In the genomic region with DNA sequence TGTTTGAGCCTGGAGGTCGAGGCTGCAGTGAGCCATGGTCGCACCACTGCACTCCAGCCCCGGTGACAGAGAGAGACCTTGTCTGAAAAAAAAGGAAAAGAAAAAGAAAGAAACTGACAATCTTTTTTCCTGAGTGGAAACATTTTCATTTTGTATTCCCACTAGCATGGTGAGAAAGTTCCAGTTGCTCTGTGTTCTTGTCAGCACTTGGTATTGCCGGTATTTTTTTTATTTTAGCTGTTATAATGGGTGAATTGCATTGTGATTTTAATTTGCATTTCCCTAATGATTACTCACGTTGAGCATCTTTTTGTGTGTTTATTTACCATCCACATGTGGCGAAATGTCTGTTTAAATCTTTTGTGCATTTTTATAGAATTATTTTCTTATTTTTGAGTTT, we compare ENCODE assay signal across 3 cellular contexts.
TF ChIP-seq lines count a peak whose summit lies in the region.

No MANE protein-coding gene starts in this region.

TF ChIP-seq in HepG2, 621 proteins besides CTCF, POLR2A, EP300 and RAD21:
- TF ChIP-seq ZNF563 (CRISPR knock-in tag; IDR thresholded peaks at IDR 0.05): no peak
- peak; percentile 82 for TF ChIP-seq ZNF7 (CRISPR knock-in tag; IDR thresholded peaks at IDR 0.05)

TF ChIP-seq in A549, 52 proteins besides CTCF, POLR2A, EP300 and RAD21:
- peak; percentile 67 for TF ChIP-seq ZFP36 (IDR thresholded peaks at IDR 0.05; ENCODE audit: borderline replicate concordance, partially characterized antibody)
- TF ChIP-seq, protein P1, sequence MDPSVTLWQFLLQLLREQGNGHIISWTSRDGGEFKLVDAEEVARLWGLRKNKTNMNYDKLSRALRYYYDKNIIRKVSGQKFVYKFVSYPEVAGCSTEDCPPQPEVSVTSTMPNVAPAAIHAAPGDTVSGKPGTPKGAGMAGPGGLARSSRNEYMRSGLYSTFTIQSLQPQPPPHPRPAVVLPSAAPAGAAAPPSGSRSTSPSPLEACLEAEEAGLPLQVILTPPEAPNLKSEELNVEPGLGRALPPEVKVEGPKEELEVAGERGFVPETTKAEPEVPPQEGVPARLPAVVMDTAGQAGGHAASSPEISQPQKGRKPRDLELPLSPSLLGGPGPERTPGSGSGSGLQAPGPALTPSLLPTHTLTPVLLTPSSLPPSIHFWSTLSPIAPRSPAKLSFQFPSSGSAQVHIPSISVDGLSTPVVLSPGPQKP (IDR thresholded peaks at IDR 0.05; ENCODE audit: low read depth, low read length): no peak

TF ChIP-seq in K562, 482 proteins besides CTCF, POLR2A, EP300 and RAD21:
- peak; percentile 73 for TF ChIP-seq RBM25 (IDR thresholded peaks at IDR 0.05; ENCODE audit: low read depth, low read length, severe bottlenecking)
- TF ChIP-seq ARID2 (IDR thresholded peaks at IDR 0.05): no peak
